1 cellular context compared by ENCODE assay signal in the genomic region with DNA sequence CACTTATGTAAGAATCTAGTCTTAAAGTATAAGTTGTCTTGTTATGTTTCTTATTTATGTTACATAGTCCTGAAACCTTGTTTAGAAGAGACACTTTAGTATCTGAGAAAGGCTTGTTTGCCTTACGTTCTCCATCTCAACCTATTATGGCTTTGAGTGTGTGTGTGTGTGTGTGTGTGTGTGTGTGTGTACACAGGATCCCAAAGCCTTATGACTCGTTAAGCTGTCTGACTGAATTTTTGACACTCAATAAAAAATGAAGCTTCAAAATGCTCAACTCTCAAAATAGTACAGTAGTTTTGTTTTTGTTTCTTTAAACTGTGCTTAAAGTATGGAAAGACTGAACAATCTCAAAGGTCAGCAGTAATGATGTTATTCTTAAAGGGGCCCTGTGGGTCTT.
TF ChIP-seq lines count a peak whose summit lies in the region.

No MANE protein-coding gene starts in this region.

TF ChIP-seq in HEK293, 187 proteins besides CTCF, POLR2A, EP300 and RAD21 (continued from another document):
- TF ChIP-seq, protein P1, sequence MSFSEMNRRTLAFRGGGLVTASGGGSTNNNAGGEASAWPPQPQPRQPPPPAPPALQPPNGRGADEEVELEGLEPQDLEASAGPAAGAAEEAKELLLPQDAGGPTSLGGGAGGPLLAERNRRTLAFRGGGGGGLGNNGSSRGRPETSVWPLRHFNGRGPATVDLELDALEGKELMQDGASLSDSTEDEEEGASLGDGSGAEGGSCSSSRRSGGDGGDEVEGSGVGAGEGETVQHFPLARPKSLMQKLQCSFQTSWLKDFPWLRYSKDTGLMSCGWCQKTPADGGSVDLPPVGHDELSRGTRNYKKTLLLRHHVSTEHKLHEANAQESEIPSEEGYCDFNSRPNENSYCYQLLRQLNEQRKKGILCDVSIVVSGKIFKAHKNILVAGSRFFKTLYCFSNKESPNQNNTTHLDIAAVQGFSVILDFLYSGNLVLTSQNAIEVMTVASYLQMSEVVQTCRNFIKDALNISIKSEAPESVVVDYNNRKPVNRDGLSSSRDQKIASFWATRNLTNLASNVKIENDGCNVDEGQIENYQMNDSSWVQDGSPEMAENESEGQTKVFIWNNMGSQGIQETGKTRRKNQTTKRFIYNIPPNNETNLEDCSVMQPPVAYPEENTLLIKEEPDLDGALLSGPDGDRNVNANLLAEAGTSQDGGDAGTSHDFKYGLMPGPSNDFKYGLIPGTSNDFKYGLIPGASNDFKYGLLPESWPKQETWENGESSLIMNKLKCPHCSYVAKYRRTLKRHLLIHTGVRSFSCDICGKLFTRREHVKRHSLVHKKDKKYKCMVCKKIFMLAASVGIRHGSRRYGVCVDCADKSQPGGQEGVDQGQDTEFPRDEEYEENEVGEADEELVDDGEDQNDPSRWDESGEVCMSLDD (tag by site-specific recombination; IDR thresholded peaks at IDR 0.05) = no peak
- no peak for TF ChIP-seq KLF9 (tag by site-specific recombination; IDR thresholded peaks at IDR 0.05; ENCODE audit: low read depth)
- TF ChIP-seq, protein P2, sequence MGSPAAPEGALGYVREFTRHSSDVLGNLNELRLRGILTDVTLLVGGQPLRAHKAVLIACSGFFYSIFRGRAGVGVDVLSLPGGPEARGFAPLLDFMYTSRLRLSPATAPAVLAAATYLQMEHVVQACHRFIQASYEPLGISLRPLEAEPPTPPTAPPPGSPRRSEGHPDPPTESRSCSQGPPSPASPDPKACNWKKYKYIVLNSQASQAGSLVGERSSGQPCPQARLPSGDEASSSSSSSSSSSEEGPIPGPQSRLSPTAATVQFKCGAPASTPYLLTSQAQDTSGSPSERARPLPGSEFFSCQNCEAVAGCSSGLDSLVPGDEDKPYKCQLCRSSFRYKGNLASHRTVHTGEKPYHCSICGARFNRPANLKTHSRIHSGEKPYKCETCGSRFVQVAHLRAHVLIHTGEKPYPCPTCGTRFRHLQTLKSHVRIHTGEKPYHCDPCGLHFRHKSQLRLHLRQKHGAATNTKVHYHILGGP (tag by site-specific recombination; IDR thresholded peaks at IDR 0.05) = no peak
- TF ChIP-seq YY1 (tag by site-specific recombination; IDR thresholded peaks at IDR 0.05) = no peak
